Comparison of ENCODE assay signal across 30 cellular contexts in genomic region chr10:97760461-97761257, GRCh38. TPM values are rescaled to one million over a fixed set of nuclear protein-coding genes. Genes with fewer than 3 reads are reported as not detected.
DNase-seq lines count a peak whose midpoint lies in the region; ATAC-seq and TF ChIP-seq lines count a peak whose summit lies in the region.
"Had no signal": no experiment of that assay in that cellular context is flagged by ENCODE, and none has a peak within 500 bp of the region (broad histone marks: within the 10 kb centered on the region; RNA-seq: fewer than 3 reads in every experiment).

No MANE protein-coding gene starts in this region.

- peak; percentile 46 for DNase-seq in natural killer cell treated with Interleukin-12 subunit alpha and Interleukin-12 subunit beta and Interleukin-15 and Interleukin-18, amount 100 ng/mL, for 72 hours (ENCODE audit: low spot score)
- DNase-seq in natural killer cell = no peak
- DNase-seq in endothelial cell (ENCODE audit: low spot score) = no peak
- DNase-seq in nephron progenitor cell = no peak
- no peak for DNase-seq in activated CD8-positive, alpha-beta memory T cell treated with anti-CD3 and anti-CD28 coated beads for 24 hours
- no peak for DNase-seq in NCI-H2196 (lab: John Stamatoyannopoulos, UW; ENCODE audit: unreplicated experiment)
- DNase-seq in Kasumi-1 (lab: John Stamatoyannopoulos, UW) = no peak
- DNase-seq: ACHN; activated CD4-positive, alpha-beta T cell treated with anti-CD3 and anti-CD28 coated beads for 36 hours; activated effector memory CD4-positive, alpha-beta T cell treated with anti-CD3 and anti-CD28 coated beads, Interleukin-2, amount 50 U/mL, for 16 hours; activated naive CD8-positive, alpha-beta T cell treated with anti-CD3 and anti-CD28 coated beads, Interleukin-2, amount 10 ng/mL, durations not matched to agents 7 days and 5 days; BE2C; CD8-positive, alpha-beta T cell; gastrocnemius medialis; left cardiac atrium; mesenchymal stem cell; MV-4-11; NCI-H1436; NCI-H2081; NCI-H226; NCI-H69; stimulated activated CD4-positive, alpha-beta T cell treated with anti-CD3 and anti-CD28 coated beads, Interleukin-12 subunit alpha, Interleukin-12 subunit beta, amount 100 ng/mL, for 4 hours; stimulated activated CD4-positive, alpha-beta T cell treated with anti-CD3 and anti-CD28 coated beads, Interleukin-4, amount 100 ng/mL, for 1 hour; stomach; tibial artery had no signal

- no peak for ATAC-seq in natural killer cell treated with Interleukin-12 subunit alpha and Interleukin-12 subunit beta and Interleukin-15 and Interleukin-18, amount 100 ng/mL, for 72 hours
- ATAC-seq in natural killer cell = no peak
- ATAC-seq in HG03280 (IDR thresholded peaks at IDR 0.05; ENCODE audit: unreplicated experiment) = no peak
- ATAC-seq: activated CD4-positive, alpha-beta T cell treated with anti-CD3 and anti-CD28 coated beads for 36 hours; CD8-positive, alpha-beta T cell; gastrocnemius medialis; left cardiac atrium; Panc1; right lobe of liver had no signal

- peaks cover 0 to 4% of the 10 kb centered on the region in 2 donors for H3K4me1 Mint-ChIP-seq in natural killer cell treated with Interleukin-12 subunit alpha and Interleukin-12 subunit beta and Interleukin-15 and Interleukin-18, amount 100 ng/mL, for 72 hours (ENCODE audit: low read depth in 2 of 2)
- H3K4me1 Mint-ChIP-seq in natural killer cell (peaks cover 0 to 5% of the 10 kb centered on the region in 2 donors), endothelial cell (ENCODE audit: unreplicated experiment) (no peaks in the 10 kb centered on the region), nephron progenitor cell (peaks cover 10% of the 10 kb centered on the region)
- H3K4me1 Mint-ChIP-seq: activated CD4-positive, alpha-beta T cell treated with anti-CD3 and anti-CD28 coated beads for 36 hours had no signal

- no peak overlapping the region for H3K4me3 Mint-ChIP-seq in natural killer cell treated with Interleukin-12 subunit alpha and Interleukin-12 subunit beta and Interleukin-15 and Interleukin-18, amount 100 ng/mL, for 72 hours
- H3K4me3 Mint-ChIP-seq in natural killer cell (no peak overlapping the region), endothelial cell (ENCODE audit: unreplicated experiment) (no peak overlapping the region), nephron progenitor cell (no peak overlapping the region)
- H3K4me3 Mint-ChIP-seq: activated CD4-positive, alpha-beta T cell treated with anti-CD3 and anti-CD28 coated beads for 36 hours; activated naive CD8-positive, alpha-beta T cell treated with anti-CD3 and anti-CD28 coated beads, Interleukin-2, amount 10 ng/mL, durations not matched to agents 7 days and 5 days; CD8-positive, alpha-beta T cell; central memory CD8-positive, alpha-beta T cell; dendritic cell treated with granulocyte-macrophage colony-stimulating factor and Interleukin-4, amounts not matched to agents 40 ng/mL and 50 ng/mL, for 4 days had no signal

- H3K36me3 Mint-ChIP-seq in natural killer cell treated with Interleukin-12 subunit alpha and Interleukin-12 subunit beta and Interleukin-15 and Interleukin-18, amount 100 ng/mL, for 72 hours = no peaks in the 10 kb centered on the region
- no peaks in the 10 kb centered on the region for H3K36me3 Mint-ChIP-seq in natural killer cell
- H3K36me3 Mint-ChIP-seq in endothelial cell (ENCODE audit: low read depth, unreplicated experiment) = peaks cover 20% of the 10 kb centered on the region
- peaks cover 10% of the 10 kb centered on the region for H3K36me3 Mint-ChIP-seq in nephron progenitor cell (ENCODE audit: low read depth)

- intact Hi-C loops in natural killer cell (cut with micrococcal nuclease) = no loop called here

- H3K27me3 Mint-ChIP-seq in natural killer cell treated with Interleukin-12 subunit alpha and Interleukin-12 subunit beta and Interleukin-15 and Interleukin-18, amount 100 ng/mL, for 72 hours = no peaks in the 10 kb centered on the region
- H3K27me3 Mint-ChIP-seq in natural killer cell (ENCODE audit: low read depth in 2 of 2) = no peaks in the 10 kb centered on the region
- H3K27me3 Mint-ChIP-seq in endothelial cell (ENCODE audit: unreplicated experiment) = no peaks in the 10 kb centered on the region
- peaks cover 6% of the 10 kb centered on the region for H3K27me3 Mint-ChIP-seq in nephron progenitor cell (ENCODE audit: low read depth, poor library complexity)
- H3K27me3 Mint-ChIP-seq: activated CD4-positive, alpha-beta T cell treated with anti-CD3 and anti-CD28 coated beads for 36 hours; activated naive CD8-positive, alpha-beta T cell treated with anti-CD3 and anti-CD28 coated beads, Interleukin-2, amount 10 ng/mL, durations not matched to agents 7 days and 5 days; central memory CD8-positive, alpha-beta T cell; dendritic cell treated with granulocyte-macrophage colony-stimulating factor and Interleukin-4, amounts not matched to agents 40 ng/mL and 50 ng/mL, for 4 days had no signal

- TF ChIP-seq CTCF in natural killer cell (IDR thresholded peaks at IDR 0.05) (no peak), endothelial cell (IDR thresholded peaks at IDR 0.05; ENCODE audit: unreplicated experiment) (no peak), nephron progenitor cell (IDR thresholded peaks at IDR 0.05) (no peak)

- H3K9me3 Mint-ChIP-seq in natural killer cell treated with Interleukin-12 subunit alpha and Interleukin-12 subunit beta and Interleukin-15 and Interleukin-18, amount 100 ng/mL, for 72 hours = no peaks in the 10 kb centered on the region
- H3K9me3 Mint-ChIP-seq in natural killer cell = no peaks in the 10 kb centered on the region
- no peaks in the 10 kb centered on the region for H3K9me3 Mint-ChIP-seq in endothelial cell (ENCODE audit: unreplicated experiment)
- H3K9me3 Mint-ChIP-seq in nephron progenitor cell = no peaks in the 10 kb centered on the region
- H3K9me3 Mint-ChIP-seq: activated naive CD8-positive, alpha-beta T cell treated with anti-CD3 and anti-CD28 coated beads, Interleukin-2, amount 10 ng/mL, durations not matched to agents 7 days and 5 days; CD8-positive, alpha-beta T cell; central memory CD8-positive, alpha-beta T cell; dendritic cell treated with granulocyte-macrophage colony-stimulating factor and Interleukin-4, amounts not matched to agents 40 ng/mL and 50 ng/mL, for 4 days had no signal

- H3K27ac Mint-ChIP-seq in natural killer cell treated with Interleukin-12 subunit alpha and Interleukin-12 subunit beta and Interleukin-15 and Interleukin-18, amount 100 ng/mL, for 72 hours = no peak overlapping the region
- H3K27ac Mint-ChIP-seq in natural killer cell (no peak overlapping the region), endothelial cell (ENCODE audit: unreplicated experiment) (peak overlapping the region; percentile 17), nephron progenitor cell (peak overlapping the region; percentile 57)
- H3K27ac Mint-ChIP-seq: activated CD4-positive, alpha-beta T cell treated with anti-CD3 and anti-CD28 coated beads for 36 hours; activated naive CD8-positive, alpha-beta T cell treated with anti-CD3 and anti-CD28 coated beads, Interleukin-2, amount 10 ng/mL, durations not matched to agents 7 days and 5 days; dendritic cell treated with granulocyte-macrophage colony-stimulating factor and Interleukin-4, amounts not matched to agents 40 ng/mL and 50 ng/mL, for 4 days had no signal

RNA-seq across cellular contexts. Expression of gene SFRP5, which starts 11.1 kb away (rescaled TPM):
- not detected for total RNA-seq in natural killer cell treated with Interleukin-12 subunit alpha and Interleukin-12 subunit beta and Interleukin-15 and Interleukin-18, amount 100 ng/mL, for 72 hours
- total RNA-seq in natural killer cell (not detected), endothelial cell (ENCODE audit: unreplicated experiment) (3.5 TPM)
- total RNA-seq: activated CD4-positive, alpha-beta T cell treated with anti-CD3 and anti-CD28 coated beads for 36 hours had no signal

RNA-seq across cellular contexts. Expression of gene ZFYVE27, which starts 23.7 kb away (rescaled TPM):
- total RNA-seq in natural killer cell treated with Interleukin-12 subunit alpha and Interleukin-12 subunit beta and Interleukin-15 and Interleukin-18, amount 100 ng/mL, for 72 hours = 10 to 100 TPM; 34.9 to 59.6 TPM
- total RNA-seq in natural killer cell = 10 to 100 TPM; 63.0 to 82.8 (median 76.4) TPM
- total RNA-seq in endothelial cell (ENCODE audit: unreplicated experiment) = 19.2 TPM

RNA-seq across cellular contexts. Expression of gene MARVELD1, which starts 47.1 kb away (rescaled TPM):
- total RNA-seq in natural killer cell treated with Interleukin-12 subunit alpha and Interleukin-12 subunit beta and Interleukin-15 and Interleukin-18, amount 100 ng/mL, for 72 hours = under 1 TPM in 1 of 2 donors, not detected in 1; 0.75 TPM
- total RNA-seq in natural killer cell (under 1 TPM; 0.40 to 0.84 (median 0.40) TPM), endothelial cell (ENCODE audit: unreplicated experiment) (21.0 TPM)

Comparison
In these comparisons a context has a peak if more than half of its experiments do, and no peak if none do; other contexts are left out.
1. H3K27ac Mint-ChIP-seq: peak in endothelial cell (single experiment) and nephron progenitor cell (single experiment); none in natural killer cell treated with Interleukin-12 subunit alpha and Interleukin-12 subunit beta and Interleukin-15 and Interleukin-18, amount 100 ng/mL, for 72 hours (0 of 2) and natural killer cell (0 of 2).
2. RNA of gene MARVELD1, which starts 47.1 kb away (total RNA-seq): 21.0 TPM in endothelial cell (single experiment); 0.75 TPM in natural killer cell treated with Interleukin-12 subunit alpha and Interleukin-12 subunit beta and Interleukin-15 and Interleukin-18, amount 100 ng/mL, for 72 hours and 0.40 to 0.84 TPM in natural killer cell; every median in the first group is over 10 times any median in the second.